Comparison of ENCODE assay signal across 21 cellular contexts in the genomic region with DNA sequence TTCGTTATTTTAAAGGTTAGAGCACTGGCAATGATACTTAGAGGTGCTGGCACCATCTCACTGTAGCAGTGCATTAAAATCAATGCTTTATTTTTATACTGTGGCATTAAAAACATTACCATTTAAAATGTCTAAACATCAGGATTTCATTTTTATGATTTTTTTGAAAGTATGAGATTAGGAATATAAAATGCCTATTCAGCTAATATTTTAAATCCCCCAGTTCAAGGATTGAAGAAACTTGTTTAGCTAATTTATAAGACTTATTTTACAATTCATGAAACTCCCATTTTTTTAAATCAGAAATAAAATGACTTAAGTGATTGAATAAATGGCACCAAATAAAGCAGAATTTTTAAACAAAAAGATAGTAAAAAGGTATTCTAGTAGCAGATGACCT.
"Had no signal": no experiment of that assay in that cellular context is flagged by ENCODE, and none has a peak within 500 bp of the region (broad histone marks: within the 10 kb centered on the region; RNA-seq: fewer than 3 reads in every experiment).

No MANE protein-coding gene starts in this region.

- H3K4me1 ChIP-seq: adrenal gland, Peyer's patch had no signal

- ATAC-seq: activated CD4-positive, CD25-positive, alpha-beta regulatory T cell treated with anti-CD3 and anti-CD28 coated beads, Interleukin-2, amount 50 U/mL, for 24 hours; activated CD8-positive, alpha-beta T cell treated with anti-CD3 and anti-CD28 coated beads for 36 hours; activated T-cell treated with anti-CD3 and anti-CD28 coated beads, Interleukin-2, amount 50 U/mL, for 72 hours; SK-N-SH treated with all-trans-retinoic acid at 6 μM for 48 hours had no signal

- H3K27me3 ChIP-seq: adrenal gland, MG63, Peyer's patch, SJCRH30 had no signal

- DNase-seq: activated CD4-positive, alpha-beta T cell treated with anti-CD3 and anti-CD28 coated beads for 4 hours; activated CD8-positive, alpha-beta memory T cell treated with anti-CD3 and anti-CD28 coated beads, Interleukin-2, amount 50 U/mL, for 4 hours; activated CD8-positive, alpha-beta T cell treated with anti-CD3 and anti-CD28 coated beads for 36 hours; activated gamma-delta T cell treated with Interleukin-2 at 50 U/mL for 16 hours; activated naive CD4-positive, alpha-beta T cell treated with anti-CD3 and anti-CD28 coated beads, Interleukin-2, amount 10 ng/mL, durations not matched to agents 7 days and 5 days; activated naive CD8-positive, alpha-beta T cell treated with anti-CD3 and anti-CD28 coated beads for 36 hours; activated T-cell treated with anti-CD3 and anti-CD28 coated beads, Interleukin-2, amount 50 U/mL, for 72 hours; adrenal gland; anterior cingulate cortex; MG63; MV-4-11; NCI-H1105; NCI-H1436; NCI-H187; NCI-H2081; NCI-H510A treated with DMSO at 0.1 percent for 48 hours; Peyer's patch; Right ventricle myocardium superior; SJCRH30 had no signal

- H3K36me3 ChIP-seq: adrenal gland, MG63, Peyer's patch, SJCRH30 had no signal

- H3K27ac ChIP-seq: adrenal gland, Peyer's patch, SJCRH30 had no signal

- H3K4me3 ChIP-seq: adrenal gland, MG63, Peyer's patch, SJCRH30 had no signal

- H3K9me3 ChIP-seq: adrenal gland, MG63, Peyer's patch, SJCRH30 had no signal
